ENCODE assay signal across 1 cellular context in the genomic region with DNA sequence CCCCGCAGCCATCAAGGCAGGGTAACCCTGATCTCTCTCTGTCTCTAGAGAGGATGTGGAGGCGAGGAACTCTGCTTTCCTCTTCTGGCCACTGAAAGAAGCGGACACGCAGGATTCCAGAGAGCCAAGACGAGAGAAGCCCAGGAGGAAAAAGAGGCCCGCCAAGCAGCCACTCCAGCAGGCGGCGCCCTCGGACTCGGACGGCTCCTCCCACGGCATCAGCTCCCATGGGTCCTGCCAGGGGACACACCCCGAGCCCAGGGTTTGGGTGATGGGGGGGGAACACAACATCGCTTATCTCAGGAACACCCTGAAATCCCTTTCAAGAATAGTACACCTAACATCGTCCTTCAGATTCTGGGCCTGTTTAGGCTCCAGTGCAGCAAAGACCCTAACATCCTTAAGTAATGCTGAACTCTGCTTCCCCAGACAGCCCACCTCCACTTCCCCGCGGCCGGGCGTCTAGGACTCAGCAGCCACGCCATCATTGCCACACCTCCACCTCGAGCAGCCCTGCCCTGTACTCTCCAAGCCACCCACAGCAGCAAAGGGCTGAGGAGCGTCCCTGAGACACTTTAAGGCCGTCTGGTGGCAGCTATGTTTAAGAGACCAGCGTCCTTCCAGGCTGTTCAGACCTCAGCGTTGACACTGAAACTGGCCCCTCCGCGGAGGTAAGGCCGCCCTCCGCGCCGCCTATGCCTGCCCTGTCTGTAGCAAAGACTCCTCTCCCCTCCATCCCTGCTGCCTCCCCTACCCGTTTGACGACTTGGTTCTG.
A peak's percentile ranks its signal among the peaks of the same experiment; 100 is the strongest.
TF ChIP-seq lines count a peak whose summit lies in the region.

No MANE protein-coding gene starts in this region.

TF ChIP-seq in K562, 482 proteins besides CTCF, POLR2A, EP300 and RAD21:
- TF ChIP-seq, protein P1, sequence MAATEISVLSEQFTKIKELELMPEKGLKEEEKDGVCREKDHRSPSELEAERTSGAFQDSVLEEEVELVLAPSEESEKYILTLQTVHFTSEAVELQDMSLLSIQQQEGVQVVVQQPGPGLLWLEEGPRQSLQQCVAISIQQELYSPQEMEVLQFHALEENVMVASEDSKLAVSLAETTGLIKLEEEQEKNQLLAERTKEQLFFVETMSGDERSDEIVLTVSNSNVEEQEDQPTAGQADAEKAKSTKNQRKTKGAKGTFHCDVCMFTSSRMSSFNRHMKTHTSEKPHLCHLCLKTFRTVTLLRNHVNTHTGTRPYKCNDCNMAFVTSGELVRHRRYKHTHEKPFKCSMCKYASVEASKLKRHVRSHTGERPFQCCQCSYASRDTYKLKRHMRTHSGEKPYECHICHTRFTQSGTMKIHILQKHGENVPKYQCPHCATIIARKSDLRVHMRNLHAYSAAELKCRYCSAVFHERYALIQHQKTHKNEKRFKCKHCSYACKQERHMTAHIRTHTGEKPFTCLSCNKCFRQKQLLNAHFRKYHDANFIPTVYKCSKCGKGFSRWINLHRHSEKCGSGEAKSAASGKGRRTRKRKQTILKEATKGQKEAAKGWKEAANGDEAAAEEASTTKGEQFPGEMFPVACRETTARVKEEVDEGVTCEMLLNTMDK (IDR thresholded peaks at IDR 0.05; ENCODE audit: borderline replicate concordance, insufficient read depth, low read depth, low read length, poor library complexity, severe bottlenecking), result peak; percentile 82
- TF ChIP-seq SMC3 (conservative IDR thresholded peaks at IDR 0.05; ENCODE audit: insufficient read depth, low read depth, low read length) (peak; percentile 41; the same call in 1 of the 2 replicates), RB1 (IDR thresholded peaks at IDR 0.05; ENCODE audit: low read depth) (peak; percentile 12; the same call in 1 of the 2 replicates)
- TF ChIP-seq, protein P2, sequence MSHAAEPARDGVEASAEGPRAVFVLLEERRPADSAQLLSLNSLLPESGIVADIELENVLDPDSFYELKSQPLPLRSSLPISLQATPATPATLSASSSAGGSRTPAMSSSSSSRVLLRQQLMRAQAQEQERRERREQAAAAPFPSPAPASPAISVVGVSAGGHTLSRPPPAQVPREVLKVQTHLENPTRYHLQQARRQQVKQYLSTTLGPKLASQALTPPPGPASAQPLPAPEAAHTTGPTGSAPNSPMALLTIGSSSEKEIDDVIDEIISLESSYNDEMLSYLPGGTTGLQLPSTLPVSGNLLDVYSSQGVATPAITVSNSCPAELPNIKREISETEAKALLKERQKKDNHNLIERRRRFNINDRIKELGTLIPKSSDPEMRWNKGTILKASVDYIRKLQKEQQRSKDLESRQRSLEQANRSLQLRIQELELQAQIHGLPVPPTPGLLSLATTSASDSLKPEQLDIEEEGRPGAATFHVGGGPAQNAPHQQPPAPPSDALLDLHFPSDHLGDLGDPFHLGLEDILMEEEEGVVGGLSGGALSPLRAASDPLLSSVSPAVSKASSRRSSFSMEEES (CRISPR knock-in tag; IDR thresholded peaks at IDR 0.05), result no peak
- TF ChIP-seq, protein P3, sequence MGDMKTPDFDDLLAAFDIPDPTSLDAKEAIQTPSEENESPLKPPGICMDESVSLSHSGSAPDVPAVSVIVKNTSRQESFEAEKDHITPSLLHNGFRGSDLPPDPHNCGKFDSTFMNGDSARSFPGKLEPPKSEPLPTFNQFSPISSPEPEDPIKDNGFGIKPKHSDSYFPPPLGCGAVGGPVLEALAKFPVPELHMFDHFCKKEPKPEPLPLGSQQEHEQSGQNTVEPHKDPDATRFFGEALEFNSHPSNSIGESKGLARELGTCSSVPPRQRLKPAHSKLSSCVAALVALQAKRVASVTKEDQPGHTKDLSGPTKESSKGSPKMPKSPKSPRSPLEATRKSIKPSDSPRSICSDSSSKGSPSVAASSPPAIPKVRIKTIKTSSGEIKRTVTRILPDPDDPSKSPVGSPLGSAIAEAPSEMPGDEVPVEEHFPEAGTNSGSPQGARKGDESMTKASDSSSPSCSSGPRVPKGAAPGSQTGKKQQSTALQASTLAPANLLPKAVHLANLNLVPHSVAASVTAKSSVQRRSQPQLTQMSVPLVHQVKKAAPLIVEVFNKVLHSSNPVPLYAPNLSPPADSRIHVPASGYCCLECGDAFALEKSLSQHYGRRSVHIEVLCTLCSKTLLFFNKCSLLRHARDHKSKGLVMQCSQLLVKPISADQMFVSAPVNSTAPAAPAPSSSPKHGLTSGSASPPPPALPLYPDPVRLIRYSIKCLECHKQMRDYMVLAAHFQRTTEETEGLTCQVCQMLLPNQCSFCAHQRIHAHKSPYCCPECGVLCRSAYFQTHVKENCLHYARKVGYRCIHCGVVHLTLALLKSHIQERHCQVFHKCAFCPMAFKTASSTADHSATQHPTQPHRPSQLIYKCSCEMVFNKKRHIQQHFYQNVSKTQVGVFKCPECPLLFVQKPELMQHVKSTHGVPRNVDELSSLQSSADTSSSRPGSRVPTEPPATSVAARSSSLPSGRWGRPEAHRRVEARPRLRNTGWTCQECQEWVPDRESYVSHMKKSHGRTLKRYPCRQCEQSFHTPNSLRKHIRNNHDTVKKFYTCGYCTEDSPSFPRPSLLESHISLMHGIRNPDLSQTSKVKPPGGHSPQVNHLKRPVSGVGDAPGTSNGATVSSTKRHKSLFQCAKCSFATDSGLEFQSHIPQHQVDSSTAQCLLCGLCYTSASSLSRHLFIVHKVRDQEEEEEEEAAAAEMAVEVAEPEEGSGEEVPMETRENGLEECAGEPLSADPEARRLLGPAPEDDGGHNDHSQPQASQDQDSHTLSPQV (IDR thresholded peaks at IDR 0.05), result no peak
